12 cellular contexts compared by ENCODE assay signal in genomic region chr1:167428418-167428817, GRCh38.
DNase-seq lines count a peak whose midpoint lies in the region.
"Had no signal": no experiment of that assay in that cellular context is flagged by ENCODE, and none has a peak within 500 bp of the region (broad histone marks: within the 10 kb centered on the region; RNA-seq: fewer than 3 reads in every experiment).

No MANE protein-coding gene starts in this region.

- H3K36me3 ChIP-seq in BLaER1 treated with 17β-estradiol and CSF1 and Interleukin-3, amounts not matched to agents 10 nM and 100 nM: peaks cover 0 to 11% (median 0%) of the 10 kb centered on the region in 11 experiments; a peak in 4 of 22 replicates

- no peak overlapping the region for H3K4me3 ChIP-seq in BLaER1 treated with 17β-estradiol and CSF1 and Interleukin-3, amounts not matched to agents 10 nM and 100 nM
- H3K4me3 ChIP-seq: lung had no signal

- H3K4me1 ChIP-seq in BLaER1 treated with 17β-estradiol and CSF1 and Interleukin-3, amounts not matched to agents 10 nM and 100 nM: peaks cover 47 to 100% (median 88%) of the 10 kb centered on the region in 10 experiments

- peak; percentile 54 for DNase-seq in HCEC 1CT
- peak; percentile 67 for DNase-seq in amniotic epithelial cell (ENCODE audit: low read depth)
- peak; percentile 28 to 61 for DNase-seq in lung microvascular endothelial cell (ENCODE audit: low read depth in 2 of 2)
- DNase-seq in COR-L47 (lab: John Stamatoyannopoulos, UW): no peak
- no peak for DNase-seq in NCI-H226
- DNase-seq in NAMALWA (ENCODE audit: low spot score): no peak
- DNase-seq in OCI-M2 (lab: John Stamatoyannopoulos, UW; ENCODE audit: unreplicated experiment): no peak
- DNase-seq: effector CD8-positive, alpha-beta T cell; NCI-H1092; SHP77 treated with DMSO at 0.1 percent for 48 hours had no signal

- peak overlapping the region in 9 of 11 experiments; percentile 7 to 76 (median 38); a peak in 15 of 22 replicates for H3K27ac ChIP-seq in BLaER1 treated with 17β-estradiol and CSF1 and Interleukin-3, amounts not matched to agents 10 nM and 100 nM

- peaks cover 0 to 6% (median 0%) of the 10 kb centered on the region in 11 experiments; a peak in 1 of 22 replicates for H3K27me3 ChIP-seq in BLaER1 treated with 17β-estradiol and CSF1 and Interleukin-3, amounts not matched to agents 10 nM and 100 nM

- no peaks in the 10 kb centered on the region for H3K9me3 ChIP-seq in BLaER1 treated with 17β-estradiol and CSF1 and Interleukin-3, amounts not matched to agents 10 nM and 100 nM (replicated peaks in 1 of 11)

- H3K4me2 ChIP-seq in BLaER1 treated with 17β-estradiol and CSF1 and Interleukin-3, amounts not matched to agents 10 nM and 100 nM: peak overlapping the region; percentile 13 to 93 (median 82); a peak in 20 of 22 replicates

- no peaks in the 10 kb centered on the region; a peak in 1 of 22 replicates for H4K20me1 ChIP-seq in BLaER1 treated with 17β-estradiol and CSF1 and Interleukin-3, amounts not matched to agents 10 nM and 100 nM

- H3K9ac ChIP-seq in BLaER1 treated with 17β-estradiol and CSF1 and Interleukin-3, amounts not matched to agents 10 nM and 100 nM: no peak overlapping the region

Comparison
In these comparisons a context has a peak if more than half of its experiments do, and no peak if none do; other contexts are left out.
1. DNase-seq: peak in HCEC 1CT (single experiment), amniotic epithelial cell (single experiment) and lung microvascular endothelial cell (2 of 2); none in COR-L47 (single experiment), NCI-H226 (single experiment), NAMALWA (single experiment) and OCI-M2 (single experiment).